Comparison of ENCODE assay signal across 19 cellular contexts in genomic region chr2:217606296-217606695, GRCh38.
DNase-seq lines count a peak whose midpoint lies in the region; ATAC-seq, FAIRE-seq and TF ChIP-seq lines count a peak whose summit lies in the region.
"Had no signal": no experiment of that assay in that cellular context is flagged by ENCODE, and none has a peak within 500 bp of the region (broad histone marks: within the 10 kb centered on the region; RNA-seq: fewer than 3 reads in every experiment).

No MANE protein-coding gene starts in this region.

- CTCF ChIA-PET in activated CD8-positive, alpha-beta T cell treated with anti-CD3 and anti-CD28 coated beads, Interleukin-2, amount 10 ng/mL, durations not matched to agents 7 days and 5 days (lab: Charles Lee): interaction anchor here (0.6 kb wide), 1 partner anchor 11 kb away, joined by 3 read pairs; no protein-coding TSS in a partner anchor
- CTCF ChIA-PET in activated CD8-positive, alpha-beta T cell treated with anti-CD3 and anti-CD28 coated beads for 36 hours (lab: Charles Lee): interaction anchor here (2.6 kb wide), 1 partner anchor 44 kb away, joined by 7 read pairs; no protein-coding TSS in a partner anchor

- TF ChIP-seq POLR2A in esophagus muscularis mucosa (IDR thresholded peaks at IDR 0.05; ENCODE audit: low read depth): no peak

- no peak overlapping the region for H3K4me3 ChIP-seq in Jurkat, Clone E6-1 (ENCODE audit: low read length)
- H3K4me3 ChIP-seq in bronchial epithelial cell (ENCODE audit: low read depth, low read length) (no peak overlapping the region), esophagus muscularis mucosa (no peak overlapping the region)
- H3K4me3 ChIP-seq: A549; BLaER1 treated with 17β-estradiol and CSF1 and Interleukin-3, amounts not matched to agents 10 nM and 100 nM; GM23338 had no signal

- no peak overlapping the region for H3K4me3 Mint-ChIP-seq in activated CD8-positive, alpha-beta T cell treated with anti-CD3 and anti-CD28 coated beads, Interleukin-2, amount 10 ng/mL, durations not matched to agents 7 days and 5 days
- no peak overlapping the region for H3K4me3 Mint-ChIP-seq in activated CD8-positive, alpha-beta T cell treated with anti-CD3 and anti-CD28 coated beads for 36 hours
- H3K4me3 Mint-ChIP-seq in natural killer cell treated with Interleukin-12 subunit alpha and Interleukin-12 subunit beta and Interleukin-15 and Interleukin-18, amount 100 ng/mL, for 72 hours: no peak overlapping the region
- H3K4me3 Mint-ChIP-seq: CD8-positive, alpha-beta memory T cell; GM23338; IgD-negative memory B cell had no signal

- no peak for TF ChIP-seq EP300 in esophagus muscularis mucosa (IDR thresholded peaks at IDR 0.05)

- WGBS in esophagus muscularis mucosa: 57% methylated on average over 1 of the region's 1 CpG

- no peaks in the 10 kb centered on the region for H3K36me3 ChIP-seq in bronchial epithelial cell (ENCODE audit: control insufficient read depth, insufficient read depth, low read length)
- H3K36me3 ChIP-seq in esophagus muscularis mucosa: no peaks in the 10 kb centered on the region
- H3K36me3 ChIP-seq: BLaER1 treated with 17β-estradiol and CSF1 and Interleukin-3, amounts not matched to agents 10 nM and 100 nM had no signal

- peak; percentile 43 for FAIRE-seq in bronchial epithelial cell (lab: Jason Lieb, UNC)
- FAIRE-seq: A549, D721Med, HepG2 had no signal

- H3K27ac ChIP-seq in esophagus muscularis mucosa (replicated peaks in 1 of 4): no peak overlapping the region
- H3K27ac ChIP-seq: 22Rv1; A549; BLaER1 treated with 17β-estradiol and CSF1 and Interleukin-3, amounts not matched to agents 10 nM and 100 nM had no signal

- no peak for TF ChIP-seq CTCF in activated CD8-positive, alpha-beta T cell treated with anti-CD3 and anti-CD28 coated beads for 36 hours (IDR thresholded peaks at IDR 0.05)
- TF ChIP-seq CTCF in bronchial epithelial cell (IDR thresholded peaks at IDR 0.05; ENCODE audit: insufficient read depth, low read length, severe bottlenecking) (no peak), esophagus muscularis mucosa (IDR thresholded peaks at IDR 0.05) (no peak)

- peak overlapping the region; percentile 35 for H3K27ac Mint-ChIP-seq in activated CD8-positive, alpha-beta T cell treated with anti-CD3 and anti-CD28 coated beads, Interleukin-2, amount 10 ng/mL, durations not matched to agents 7 days and 5 days
- H3K27ac Mint-ChIP-seq in activated CD8-positive, alpha-beta T cell treated with anti-CD3 and anti-CD28 coated beads for 36 hours: no peak overlapping the region
- H3K27ac Mint-ChIP-seq in natural killer cell treated with Interleukin-12 subunit alpha and Interleukin-12 subunit beta and Interleukin-15 and Interleukin-18, amount 100 ng/mL, for 72 hours: no peak overlapping the region
- H3K27ac Mint-ChIP-seq: GM23338, IgD-negative memory B cell had no signal

- POLR2A ChIA-PET in activated CD8-positive, alpha-beta T cell treated with anti-CD3 and anti-CD28 coated beads, Interleukin-2, amount 10 ng/mL, durations not matched to agents 7 days and 5 days (lab: Charles Lee): no interaction called here
- POLR2A ChIA-PET in activated CD8-positive, alpha-beta T cell treated with anti-CD3 and anti-CD28 coated beads for 36 hours (lab: Charles Lee): no interaction called here

- H3K27me3 Mint-ChIP-seq in activated CD8-positive, alpha-beta T cell treated with anti-CD3 and anti-CD28 coated beads, Interleukin-2, amount 10 ng/mL, durations not matched to agents 7 days and 5 days (ENCODE audit: low read depth): no peaks in the 10 kb centered on the region
- H3K27me3 Mint-ChIP-seq in activated CD8-positive, alpha-beta T cell treated with anti-CD3 and anti-CD28 coated beads for 36 hours: peaks cover under 1% of the 10 kb centered on the region
- H3K27me3 Mint-ChIP-seq in natural killer cell treated with Interleukin-12 subunit alpha and Interleukin-12 subunit beta and Interleukin-15 and Interleukin-18, amount 100 ng/mL, for 72 hours: peaks cover 12 to 19% of the 10 kb centered on the region in 2 donors

- DNase-seq in activated CD8-positive, alpha-beta T cell treated with anti-CD3 and anti-CD28 coated beads, Interleukin-2, amount 10 ng/mL, durations not matched to agents 7 days and 5 days: no peak
- no peak for DNase-seq in activated CD8-positive, alpha-beta T cell treated with anti-CD3 and anti-CD28 coated beads for 36 hours
- DNase-seq in Jurkat, Clone E6-1 (ENCODE audit: low read depth, low spot score): peak; percentile 35
- DNase-seq in bronchial epithelial cell (ENCODE audit: low read depth) (no peak), esophagus muscularis mucosa (ENCODE audit: extremely low spot score) (no peak), NCI-H446 (lab: John Stamatoyannopoulos, UW) (no peak)
- DNase-seq in natural killer cell treated with Interleukin-12 subunit alpha and Interleukin-12 subunit beta and Interleukin-15 and Interleukin-18, amount 100 ng/mL, for 72 hours (ENCODE audit: low spot score): no peak
- DNase-seq: Caco-2; CD8-positive, alpha-beta memory T cell; DMS79; GF-D8; H7 had no signal

- ATAC-seq in activated CD8-positive, alpha-beta T cell treated with anti-CD3 and anti-CD28 coated beads, Interleukin-2, amount 10 ng/mL, durations not matched to agents 7 days and 5 days: no peak
- ATAC-seq in activated CD8-positive, alpha-beta T cell treated with anti-CD3 and anti-CD28 coated beads for 36 hours: no peak
- ATAC-seq in natural killer cell treated with Interleukin-12 subunit alpha and Interleukin-12 subunit beta and Interleukin-15 and Interleukin-18, amount 100 ng/mL, for 72 hours: no peak
- ATAC-seq: A549, GM23338, HepG2 had no signal

- H3K9me3 Mint-ChIP-seq in activated CD8-positive, alpha-beta T cell treated with anti-CD3 and anti-CD28 coated beads, Interleukin-2, amount 10 ng/mL, durations not matched to agents 7 days and 5 days (ENCODE audit: insufficient read depth): no peaks in the 10 kb centered on the region
- no peaks in the 10 kb centered on the region for H3K9me3 Mint-ChIP-seq in activated CD8-positive, alpha-beta T cell treated with anti-CD3 and anti-CD28 coated beads for 36 hours
- no peaks in the 10 kb centered on the region for H3K9me3 Mint-ChIP-seq in natural killer cell treated with Interleukin-12 subunit alpha and Interleukin-12 subunit beta and Interleukin-15 and Interleukin-18, amount 100 ng/mL, for 72 hours
- H3K9me3 Mint-ChIP-seq: CD8-positive, alpha-beta memory T cell; GM23338; IgD-negative memory B cell had no signal

- peaks cover 11 to 14% (median 13%) of the 10 kb centered on the region in 4 donors for H3K4me1 ChIP-seq in esophagus muscularis mucosa
- H3K4me1 ChIP-seq: A549 had no signal

- no peaks in the 10 kb centered on the region for H3K36me3 Mint-ChIP-seq in activated CD8-positive, alpha-beta T cell treated with anti-CD3 and anti-CD28 coated beads, Interleukin-2, amount 10 ng/mL, durations not matched to agents 7 days and 5 days (ENCODE audit: low read depth)
- H3K36me3 Mint-ChIP-seq in activated CD8-positive, alpha-beta T cell treated with anti-CD3 and anti-CD28 coated beads for 36 hours (ENCODE audit: low read depth): no peaks in the 10 kb centered on the region
- H3K36me3 Mint-ChIP-seq in natural killer cell treated with Interleukin-12 subunit alpha and Interleukin-12 subunit beta and Interleukin-15 and Interleukin-18, amount 100 ng/mL, for 72 hours: no peaks in the 10 kb centered on the region
- H3K36me3 Mint-ChIP-seq: CD8-positive, alpha-beta memory T cell; IgD-negative memory B cell had no signal

- no peaks in the 10 kb centered on the region for H3K9me3 ChIP-seq in esophagus muscularis mucosa
- H3K9me3 ChIP-seq: A549; BLaER1 treated with 17β-estradiol and CSF1 and Interleukin-3, amounts not matched to agents 10 nM and 100 nM; Caco-2 had no signal

- intact Hi-C loops in activated CD8-positive, alpha-beta T cell treated with anti-CD3 and anti-CD28 coated beads for 36 hours (cut with micrococcal nuclease): no loop called here
- intact Hi-C loops in esophagus muscularis mucosa (cut with DNase I): no loop called here

- peaks cover 26% of the 10 kb centered on the region for H3K4me1 Mint-ChIP-seq in activated CD8-positive, alpha-beta T cell treated with anti-CD3 and anti-CD28 coated beads, Interleukin-2, amount 10 ng/mL, durations not matched to agents 7 days and 5 days (ENCODE audit: low read depth)
- peaks cover 27% of the 10 kb centered on the region for H3K4me1 Mint-ChIP-seq in activated CD8-positive, alpha-beta T cell treated with anti-CD3 and anti-CD28 coated beads for 36 hours (ENCODE audit: low read depth)
- peaks cover 6 to 10% of the 10 kb centered on the region in 2 donors for H3K4me1 Mint-ChIP-seq in natural killer cell treated with Interleukin-12 subunit alpha and Interleukin-12 subunit beta and Interleukin-15 and Interleukin-18, amount 100 ng/mL, for 72 hours (ENCODE audit: low read depth in 2 of 2)

- peaks cover 9% of the 10 kb centered on the region for H3K27me3 ChIP-seq in bronchial epithelial cell (ENCODE audit: control insufficient read depth, insufficient read depth, low read length)
- no peaks in the 10 kb centered on the region for H3K27me3 ChIP-seq in esophagus muscularis mucosa
- H3K27me3 ChIP-seq: BLaER1 treated with 17β-estradiol and CSF1 and Interleukin-3, amounts not matched to agents 10 nM and 100 nM had no signal
